Comparison of ENCODE assay signal across 8 cellular contexts in the genomic region with DNA sequence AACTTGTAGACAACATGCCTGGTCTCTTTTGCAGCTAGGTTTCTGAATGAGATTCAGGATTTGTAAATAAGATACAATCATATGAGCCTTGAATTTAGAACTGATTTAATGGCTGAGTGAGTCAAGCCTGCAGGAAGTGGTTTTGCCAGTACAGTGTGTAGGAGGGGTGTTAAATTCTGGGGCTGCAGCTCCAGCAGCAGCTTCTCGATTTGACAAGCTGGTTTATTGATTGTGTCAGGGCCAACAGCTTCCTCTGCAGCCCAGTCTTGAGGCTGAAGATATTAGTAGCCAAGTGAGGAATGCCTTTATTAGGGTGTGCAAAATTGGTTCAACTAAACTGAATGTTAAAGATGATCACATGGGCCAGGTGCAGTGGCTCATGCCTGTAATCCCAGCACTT. TPM values are rescaled to one million over a fixed set of nuclear protein-coding genes. Genes with fewer than 3 reads are reported as not detected.
DNase-seq lines count a peak whose midpoint lies in the region; ATAC-seq and TF ChIP-seq lines count a peak whose summit lies in the region.

No MANE protein-coding gene starts in this region.

- no peaks in the 10 kb centered on the region for H4K20me1 ChIP-seq in hepatocyte (ENCODE audit: insufficient read depth, poor library complexity, severe bottlenecking)

- H2AFZ ChIP-seq in hepatocyte: no peak overlapping the region

- H3K4me1 ChIP-seq in heart right ventricle: peaks cover 0 to 40% (median 24%) of the 10 kb centered on the region in 9 donors
- no peaks in the 10 kb centered on the region for H3K4me1 ChIP-seq in tibial artery
- peaks cover 5% of the 10 kb centered on the region for H3K4me1 ChIP-seq in hepatocyte (ENCODE audit: insufficient read depth)

- H3K27ac Mint-ChIP-seq in activated CD8-positive, alpha-beta T cell treated with anti-CD3 and anti-CD28 coated beads for 36 hours: no peak overlapping the region

- H3K4me1 Mint-ChIP-seq in activated CD8-positive, alpha-beta T cell treated with anti-CD3 and anti-CD28 coated beads for 36 hours (ENCODE audit: low read depth): peaks cover 25% of the 10 kb centered on the region

- POLR2A ChIA-PET in activated CD8-positive, alpha-beta T cell treated with anti-CD3 and anti-CD28 coated beads for 36 hours (lab: Charles Lee): no interaction called here

- intact Hi-C loops in activated CD8-positive, alpha-beta T cell treated with anti-CD3 and anti-CD28 coated beads for 36 hours (cut with micrococcal nuclease): no loop called here
- intact Hi-C loops in heart right ventricle (cut with DNase I) (no loop called here), tibial artery (cut with DNase I; ENCODE audit: low total_unique reads) (no loop called here)

- peaks cover 0 to 3% (median 0%) of the 10 kb centered on the region in 9 donors for H3K36me3 ChIP-seq in heart right ventricle
- no peaks in the 10 kb centered on the region for H3K36me3 ChIP-seq in tibial artery
- no peaks in the 10 kb centered on the region for H3K36me3 ChIP-seq in hepatocyte (replicated peaks; ENCODE audit: insufficient read depth, low read depth)

- TF ChIP-seq CTCF in HFF-Myc (IDR thresholded peaks at IDR 0.05; ENCODE audit: low read depth, low read length, missing control alignments): no peak
- no peak for TF ChIP-seq CTCF in activated CD8-positive, alpha-beta T cell treated with anti-CD3 and anti-CD28 coated beads for 36 hours (IDR thresholded peaks at IDR 0.05)
- no peak for TF ChIP-seq CTCF in heart right ventricle (IDR thresholded peaks at IDR 0.05)
- no peak for TF ChIP-seq CTCF in tibial artery (IDR thresholded peaks at IDR 0.05)
- no peak for TF ChIP-seq CTCF in hepatocyte (IDR thresholded peaks at IDR 0.05; ENCODE audit: poor library complexity)

- H3K9me3 ChIP-seq in heart right ventricle (no peaks in the 10 kb centered on the region), tibial artery (no peaks in the 10 kb centered on the region), hepatocyte (ENCODE audit: low read depth) (no peaks in the 10 kb centered on the region)

- H3K27ac ChIP-seq in heart right ventricle (peak overlapping the region in 4 of 10 donors; percentile 3 to 53 (median 37)), tibial artery (no peak overlapping the region), hepatocyte (no peak overlapping the region)

- H3K4me2 ChIP-seq in hepatocyte: no peak overlapping the region

- peak; percentile 96 for ATAC-seq in activated CD8-positive, alpha-beta T cell treated with anti-CD3 and anti-CD28 coated beads for 36 hours
- ATAC-seq in heart right ventricle: peak in 7 of 8 donors; percentile 33 to 61 (median 51)

- no peaks in the 10 kb centered on the region for H3K36me3 Mint-ChIP-seq in activated CD8-positive, alpha-beta T cell treated with anti-CD3 and anti-CD28 coated beads for 36 hours (ENCODE audit: low read depth)

- H3K4me3 Mint-ChIP-seq in activated CD8-positive, alpha-beta T cell treated with anti-CD3 and anti-CD28 coated beads for 36 hours: no peak overlapping the region

- WGBS in heart right ventricle, 2 donors: 6 to 23% methylated on average over 1 of the region's 1 CpG
- 40% methylated on average over 1 of the region's 1 CpG for WGBS in hepatocyte (ENCODE audit: low lambda C conversion rate, missing lambda C conversion rate)

- H3K9me2 ChIP-seq in hepatocyte (replicated peaks; ENCODE audit: insufficient read depth): no peaks in the 10 kb centered on the region

- H3K27me3 Mint-ChIP-seq in activated CD8-positive, alpha-beta T cell treated with anti-CD3 and anti-CD28 coated beads for 36 hours: peaks cover 5% of the 10 kb centered on the region

- H3K9me3 Mint-ChIP-seq in activated CD8-positive, alpha-beta T cell treated with anti-CD3 and anti-CD28 coated beads for 36 hours: peaks cover under 1% of the 10 kb centered on the region

- DNase-seq in HFF-Myc (ENCODE audit: extremely low read depth, low read depth): peak; percentile 36
- DNase-seq in activated CD8-positive, alpha-beta T cell treated with anti-CD3 and anti-CD28 coated beads for 36 hours: peak; percentile 83
- DNase-seq in heart right ventricle: no peak
- DNase-seq in stimulated activated CD8-positive, alpha-beta memory T cell treated with anti-CD3 and anti-CD28 coated beads, Interleukin-4, amount 100 ng/mL, for 4 hours (ENCODE audit: low read depth in 2 of 2, low spot score in 1 of 2): peak; percentile 8 to 18
- no peak for DNase-seq in tibial artery
- no peak for DNase-seq in DMS114 treated with DMSO at 0.1 percent for 48 hours (lab: John Stamatoyannopoulos, UW; ENCODE audit: unreplicated experiment)
- DNase-seq in hepatocyte (ENCODE audit: low spot score): no peak
- no peak for DNase-seq in NCI-H1436 (lab: John Stamatoyannopoulos, UW)

- H3K79me2 ChIP-seq in hepatocyte: no peaks in the 10 kb centered on the region

- no peak overlapping the region for H3K4me3 ChIP-seq in HFF-Myc (replicated peaks; ENCODE audit: low read depth, low read length)
- peak overlapping the region in 1 of 10 donors; percentile 4 for H3K4me3 ChIP-seq in heart right ventricle
- H3K4me3 ChIP-seq in tibial artery: no peak overlapping the region
- no peak overlapping the region for H3K4me3 ChIP-seq in hepatocyte

- CTCF ChIA-PET in activated CD8-positive, alpha-beta T cell treated with anti-CD3 and anti-CD28 coated beads for 36 hours (lab: Charles Lee): interaction anchor here (0.8 to 1.2 kb wide), 6 partner anchors 10 to 142 kb away, joined by 3 read pairs; a partner anchor contains a TSS

- H3K27me3 ChIP-seq in heart right ventricle (no peaks in the 10 kb centered on the region), tibial artery (peaks cover 0 to 5% of the 10 kb centered on the region in 2 donors), hepatocyte (no peaks in the 10 kb centered on the region)

RNA-seq across cellular contexts. Expression of a gene that starts 11.5 kb away (rescaled TPM):
- not detected for total RNA-seq in activated CD8-positive, alpha-beta T cell treated with anti-CD3 and anti-CD28 coated beads for 36 hours
- 10 to 100 TPM; 31.5 to 58.2 (median 49.3) TPM for total RNA-seq in heart right ventricle
- polyA plus RNA-seq in heart right ventricle: 100 to 1,000 TPM in 1 of 2 donors, 10 to 100 TPM in 1; 44.5 to 133 TPM
- 10.5 and 24.9 TPM in 2 replicates for total RNA-seq in hepatocyte
- 29.4 and 40.7 TPM in 2 replicates for polyA plus RNA-seq in hepatocyte

Comparison
In these comparisons a context has a peak if more than half of its experiments do, and no peak if none do; other contexts are left out.
1. DNase-seq: peak in HFF-Myc (single experiment), activated CD8-positive, alpha-beta T cell treated with anti-CD3 and anti-CD28 coated beads for 36 hours (single experiment) and stimulated activated CD8-positive, alpha-beta memory T cell treated with anti-CD3 and anti-CD28 coated beads, Interleukin-4, amount 100 ng/mL, for 4 hours (2 of 2); none in heart right ventricle (0 of 2), tibial artery (0 of 2), DMS114 treated with DMSO at 0.1 percent for 48 hours (single experiment), hepatocyte (single experiment) and NCI-H1436 (single experiment).
2. RNA of a gene that starts 11.5 kb away (total RNA-seq): 31.5 to 58.2 TPM in heart right ventricle and 10.5 to 24.9 TPM in hepatocyte; not detected in activated CD8-positive, alpha-beta T cell treated with anti-CD3 and anti-CD28 coated beads for 36 hours; every median in the first group is over 10 times any median in the second.